Comparison of ENCODE assay signal across 15 cellular contexts in genomic region chr3:64152100-64152499, GRCh38.
DNase-seq lines count a peak whose midpoint lies in the region; ATAC-seq, FAIRE-seq and TF ChIP-seq lines count a peak whose summit lies in the region.
"Had no signal": no experiment of that assay in that cellular context is flagged by ENCODE, and none has a peak within 500 bp of the region (broad histone marks: within the 10 kb centered on the region; RNA-seq: fewer than 3 reads in every experiment).

No MANE protein-coding gene starts in this region.

- no peak for TF ChIP-seq CTCF in HepG2 (CRISPR knock-in tag; IDR thresholded peaks at IDR 0.05)
- no peak for TF ChIP-seq CTCF in right lobe of liver (IDR thresholded peaks at IDR 0.05)
- no peak for TF ChIP-seq CTCF in vagina (IDR thresholded peaks at IDR 0.05)

- TF ChIP-seq EP300 in HepG2 (IDR thresholded peaks at IDR 0.05; ENCODE audit: low read depth in 2 of 2, low read length in 2 of 2), result no peak
- no peak for TF ChIP-seq EP300 in HepG2 (CRISPR knock-in tag; IDR thresholded peaks at IDR 0.05; ENCODE audit: borderline replicate concordance)

- H3K4me1 ChIP-seq in HepG2 (ENCODE audit: insufficient read depth, low read length), result peaks cover 16% of the 10 kb centered on the region
- no peaks in the 10 kb centered on the region for H3K4me1 ChIP-seq in right lobe of liver
- H3K4me1 ChIP-seq in esophagus (ENCODE audit: control insufficient read depth in 2 of 2, insufficient read depth in 2 of 2, low read length in 1 of 2), result peaks cover 6 to 18% of the 10 kb centered on the region in 2 donors
- peaks cover 51% of the 10 kb centered on the region for H3K4me1 ChIP-seq in muscle layer of colon (ENCODE audit: insufficient read depth, low read length)
- peaks cover 42% of the 10 kb centered on the region for H3K4me1 ChIP-seq in vagina

- 63% methylated on average over 2 of the region's 2 CpGs for WGBS in HepG2 (ENCODE audit: low lambda C conversion rate)
- 79% methylated on average over 2 of the region's 2 CpGs for WGBS in right lobe of liver (ENCODE audit: insufficient coverage, low coverage, low lambda C conversion rate, missing lambda C conversion rate)
- WGBS in esophagus, 2 donors, result 41 to 59% methylated on average over 2 of the region's 2 CpGs

- H3K79me2 ChIP-seq in HepG2 (ENCODE audit: insufficient read depth, low read length), result no peaks in the 10 kb centered on the region

- H3K9me3 ChIP-seq in HepG2 (ENCODE audit: low read length) (no peaks in the 10 kb centered on the region), right lobe of liver (no peaks in the 10 kb centered on the region), esophagus (ENCODE audit: control insufficient read depth in 2 of 2, insufficient read depth in 1 of 2, low read depth in 1 of 2, low read length in 1 of 2) (no peaks in the 10 kb centered on the region), muscle layer of colon (ENCODE audit: low read length) (no peaks in the 10 kb centered on the region), vagina (no peaks in the 10 kb centered on the region)

- CTCF ChIA-PET in HepG2 (lab: Yijun Ruan, JAX; ENCODE audit: low intra/inter-chr PET ratio, low total read pairs), result no interaction called here

- no peak for FAIRE-seq in HepG2 (lab: Jason Lieb, UNC)
- FAIRE-seq: G401.6 had no signal

- no TSS peak for BruUV-seq in HepG2 (replicated peaks; lab: Mats Ljungman, UMichigan)

- H3K27ac ChIP-seq in HepG2 (ENCODE audit: extremely low read length, insufficient read depth, low read length) (no peak overlapping the region), right lobe of liver (no peak overlapping the region), esophagus (ENCODE audit: low read depth in 2 of 2, low read length in 1 of 2) (peak overlapping the region; percentile 60 to 85), muscle layer of colon (ENCODE audit: low read depth, low read length) (peak overlapping the region; percentile 83), vagina (peak overlapping the region; percentile 80)

- no peak overlapping the region for H2AFZ ChIP-seq in HepG2 (ENCODE audit: low read length)

- intact Hi-C loops in HepG2 (cut with micrococcal nuclease; ENCODE audit: unreplicated experiment), result no loop called here
- intact Hi-C loops in right lobe of liver (cut with DNase I), result no loop called here
- intact Hi-C loops in vagina (cut with DNase I), result no loop called here

- H3K36me3 ChIP-seq in HepG2 (replicated peaks in 1 of 2; ENCODE audit: control insufficient read depth in 1 of 2, insufficient read depth in 2 of 2, low read length in 2 of 2) (no peaks in the 10 kb centered on the region), right lobe of liver (no peaks in the 10 kb centered on the region), esophagus (ENCODE audit: control insufficient read depth in 2 of 2, insufficient read depth in 2 of 2, low read length in 1 of 2) (peaks cover 0 to 3% of the 10 kb centered on the region in 2 donors), muscle layer of colon (ENCODE audit: insufficient read depth, low read length) (peaks cover 40% of the 10 kb centered on the region), vagina (peaks cover 0 to 21% of the 10 kb centered on the region in 2 donors)

- H4K20me1 ChIP-seq in HepG2 (ENCODE audit: insufficient read depth, low read length), result no peaks in the 10 kb centered on the region

- TF ChIP-seq RAD21 in HepG2 (CRISPR knock-in tag; IDR thresholded peaks at IDR 0.05), result no peak

- in situ Hi-C loops in HepG2 (cut with HindIII; ENCODE audit: extremely low pct_ligation_motif_present, low pct_unique_long_range_greater_than_20kb), result no loop called here

- DNase-seq in HepG2 (ENCODE audit: low spot score) (no peak), right lobe of liver (no peak), vagina (ENCODE audit: extremely low spot score in 2 of 2) (no peak), GOT3 (lab: John Stamatoyannopoulos, UW) (no peak), NCI-H2196 treated with DMSO at 0.1 percent for 48 hours (lab: John Stamatoyannopoulos, UW; ENCODE audit: unreplicated experiment) (no peak)
- DNase-seq: activated CD8-positive, alpha-beta T cell treated with anti-CD3 and anti-CD28 coated beads, Interleukin-2, amount 10 ng/mL, durations not matched to agents 7 days and 5 days; effector memory CD8-positive, alpha-beta T cell; MM.1S; NCI-H748 treated with DMSO at 0.1 percent for 48 hours; posterior cingulate gyrus had no signal

- POLR2A ChIA-PET in HepG2 (lab: Yijun Ruan, JAX), result no interaction called here

- H3K27me3 ChIP-seq in HepG2 (ENCODE audit: control insufficient read depth in 1 of 2, insufficient read depth in 2 of 2, low read length in 2 of 2), result no peaks in the 10 kb centered on the region
- no peaks in the 10 kb centered on the region for H3K27me3 ChIP-seq in right lobe of liver
- no peaks in the 10 kb centered on the region for H3K27me3 ChIP-seq in esophagus (ENCODE audit: control insufficient read depth in 1 of 2, insufficient read depth in 2 of 2, low read length in 2 of 2)
- H3K27me3 ChIP-seq in muscle layer of colon (ENCODE audit: control insufficient read depth in 1 of 2, insufficient read depth in 2 of 2, low read length in 2 of 2), result no peaks in the 10 kb centered on the region
- H3K27me3 ChIP-seq in vagina, result no peaks in the 10 kb centered on the region

- H3K4me3 ChIP-seq in HepG2 (replicated peaks in 1 of 3; ENCODE audit: insufficient read depth in 1 of 3, low read depth in 2 of 3, low read length in 3 of 3), result no peak overlapping the region
- H3K4me3 ChIP-seq in right lobe of liver, result no peak overlapping the region
- H3K4me3 ChIP-seq in esophagus (ENCODE audit: low read depth in 1 of 2, low read length in 2 of 2), result no peak overlapping the region
- H3K4me3 ChIP-seq in muscle layer of colon (ENCODE audit: low read depth in 1 of 2, low read length in 2 of 2), result no peak overlapping the region
- H3K4me3 ChIP-seq in vagina, result no peak overlapping the region

- H3K9ac ChIP-seq in HepG2 (ENCODE audit: insufficient read depth, low read depth, low read length) (no peak overlapping the region), muscle layer of colon (ENCODE audit: low read length) (no peak overlapping the region)

- no peak for TF ChIP-seq POLR2A in HepG2 (IDR thresholded peaks at IDR 0.05; ENCODE audit: insufficient read depth in 1 of 2, low read depth in 2 of 2, low read length in 2 of 2)
- TF ChIP-seq POLR2A in right lobe of liver (IDR thresholded peaks at IDR 0.05), result no peak
- no peak for TF ChIP-seq POLR2A in vagina (IDR thresholded peaks at IDR 0.05)

- no peak for ATAC-seq in HepG2
- no peak for ATAC-seq in right lobe of liver
- ATAC-seq in HG03432 (IDR thresholded peaks at IDR 0.05; ENCODE audit: unreplicated experiment), result no peak
- ATAC-seq: activated CD8-positive, alpha-beta T cell treated with anti-CD3 and anti-CD28 coated beads, Interleukin-2, amount 10 ng/mL, durations not matched to agents 7 days and 5 days; activated naive CD4-positive, alpha-beta T cell treated with anti-CD3 and anti-CD28 coated beads, Interleukin-2, amount 50 U/mL, for 72 hours; effector memory CD8-positive, alpha-beta T cell had no signal

- H3K4me2 ChIP-seq in HepG2 (ENCODE audit: low read depth, low read length), result no peak overlapping the region

TF ChIP-seq in HepG2, 621 proteins besides CTCF, POLR2A, EP300 and RAD21:
- no peak for TF ChIP-seq HIVEP1 (CRISPR knock-in tag; IDR thresholded peaks at IDR 0.05)
- peak; percentile 94 for TF ChIP-seq ZNF256 (CRISPR knock-in tag; conservative IDR thresholded peaks at IDR 0.05)
- no peak for TF ChIP-seq ZNF350 (CRISPR knock-in tag; IDR thresholded peaks at IDR 0.05; ENCODE audit: borderline replicate concordance, low read depth)
- no peak for TF ChIP-seq CBFB (CRISPR knock-in tag; IDR thresholded peaks at IDR 0.05)

Comparison
In these comparisons a context has a peak if more than half of its experiments do, and no peak if none do; other contexts are left out.
1. H3K27ac ChIP-seq: peak in esophagus (2 of 2), muscle layer of colon (single experiment) and vagina (single experiment); none in HepG2 (single experiment) and right lobe of liver (0 of 3).